ENCODE assay signal across 26 cellular contexts in the genomic region with DNA sequence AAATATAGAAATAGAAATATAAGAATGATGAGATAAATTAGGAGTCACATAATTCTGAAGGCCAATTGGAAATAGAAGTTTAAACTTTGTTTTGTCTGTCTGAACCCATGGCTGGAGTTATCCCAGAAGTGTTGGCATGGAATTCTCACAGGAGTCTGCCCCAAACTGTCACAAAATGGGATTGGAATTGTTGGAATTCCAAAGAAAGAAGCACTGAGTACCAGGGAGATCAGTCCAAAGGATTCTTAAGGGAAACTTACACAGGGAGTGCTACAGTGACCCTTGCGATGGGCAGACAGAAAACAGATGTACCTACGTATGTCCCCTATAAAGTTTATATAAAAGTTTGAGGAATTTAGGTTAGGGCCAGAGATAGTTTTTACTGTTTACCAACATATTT.
"Had no signal": no experiment of that assay in that cellular context is flagged by ENCODE, and none has a peak within 500 bp of the region (broad histone marks: within the 10 kb centered on the region; RNA-seq: fewer than 3 reads in every experiment).

No MANE protein-coding gene starts in this region.

- H3K36me3 ChIP-seq: left ventricle myocardium inferior, neutrophil, ovary, right atrium auricular region, right lobe of liver, tibial nerve, uterus had no signal

- H3K36me3 Mint-ChIP-seq: naive thymus-derived CD4-positive, alpha-beta T cell; natural killer cell treated with Interleukin-12 subunit alpha and Interleukin-12 subunit beta and Interleukin-15 and Interleukin-18, amount 100 ng/mL, for 72 hours; stimulated activated memory B cell treated with anti-CD40 and anti-IgM and Interleukin-4, amounts not matched to agents 10 μg/mL and 1 μg/mL and 100 μg/mL, for 72 hours; type B pancreatic cell had no signal

- H3K9me3 ChIP-seq: neutrophil, ovary, right lobe of liver, uterus had no signal

- H3K9me3 Mint-ChIP-seq: stimulated activated memory B cell treated with anti-CD40 and anti-IgM and Interleukin-4, amounts not matched to agents 10 μg/mL and 1 μg/mL and 100 μg/mL, for 72 hours had no signal

- H3K27ac Mint-ChIP-seq: naive thymus-derived CD4-positive, alpha-beta T cell; natural killer cell treated with Interleukin-12 subunit alpha and Interleukin-12 subunit beta and Interleukin-15 and Interleukin-18, amount 100 ng/mL, for 72 hours; progenitor cell of endocrine pancreas; stimulated activated memory B cell treated with anti-CD40 and anti-IgM and Interleukin-4, amounts not matched to agents 10 μg/mL and 1 μg/mL and 100 μg/mL, for 72 hours; stimulated activated naive CD8-positive, alpha-beta T cell treated with anti-CD3 and anti-CD28 coated beads, Interleukin-15, amount 100 ng/mL, for 72 hours; type B pancreatic cell had no signal

- H3K4me3 ChIP-seq: left ventricle myocardium inferior, lung, mucosa of descending colon, ovary, right atrium auricular region, right lobe of liver, smooth muscle cell, tibial nerve, uterus had no signal

- DNase-seq: hippocampal formation; islet precursor cell; left ventricle myocardium inferior; midbrain; mucosa of descending colon; naive thymus-derived CD4-positive, alpha-beta T cell; occipital lobe; ovary; right lobe of liver; stimulated activated CD4-positive, alpha-beta T cell treated with anti-CD3 and anti-CD28 coated beads, Interleukin-1b, Interleukin-23, amount 100 ng/mL, for 48 hours; stimulated activated CD4-positive, alpha-beta T cell treated with anti-CD3 and anti-CD28 coated beads, Interleukin-2, amount 100 ng/mL, for 48 hours; stimulated activated CD4-positive, alpha-beta T cell treated with anti-CD3 and anti-CD28 coated beads, Interleukin-4, amount 100 ng/mL, for 4 hours; stimulated activated CD8-positive, alpha-beta memory T cell treated with anti-CD3 and anti-CD28 coated beads, Interleukin-4, amount 100 ng/mL, for 48 hours; stimulated activated naive CD4-positive, alpha-beta T cell treated with Interleukin-2 at 50 U/mL for 16 hours; stimulated activated naive CD8-positive, alpha-beta T cell treated with anti-CD3 and anti-CD28 coated beads, Interleukin-15, amount 100 ng/mL, for 72 hours; substantia nigra; uterus had no signal

- H3K4me1 Mint-ChIP-seq: naive thymus-derived CD4-positive, alpha-beta T cell; stimulated activated memory B cell treated with anti-CD40 and anti-IgM and Interleukin-4, amounts not matched to agents 10 μg/mL and 1 μg/mL and 100 μg/mL, for 72 hours; stimulated activated naive CD8-positive, alpha-beta T cell treated with anti-CD3 and anti-CD28 coated beads, Interleukin-15, amount 100 ng/mL, for 72 hours had no signal

- H3K4me2 ChIP-seq: smooth muscle cell had no signal

- H3K4me3 Mint-ChIP-seq: naive thymus-derived CD4-positive, alpha-beta T cell; natural killer cell treated with Interleukin-12 subunit alpha and Interleukin-12 subunit beta and Interleukin-15 and Interleukin-18, amount 100 ng/mL, for 72 hours; stimulated activated memory B cell treated with anti-CD40 and anti-IgM and Interleukin-4, amounts not matched to agents 10 μg/mL and 1 μg/mL and 100 μg/mL, for 72 hours; stimulated activated naive CD8-positive, alpha-beta T cell treated with anti-CD3 and anti-CD28 coated beads, Interleukin-15, amount 100 ng/mL, for 72 hours; type B pancreatic cell had no signal

- H3K27ac ChIP-seq: left ventricle myocardium inferior, neutrophil, ovary, right atrium auricular region, right lobe of liver, tibial nerve, uterus had no signal

- H3K4me1 ChIP-seq: left ventricle myocardium inferior, right atrium auricular region, right lobe of liver, tibial nerve, uterus had no signal

- H3K27me3 Mint-ChIP-seq: naive thymus-derived CD4-positive, alpha-beta T cell; natural killer cell treated with Interleukin-12 subunit alpha and Interleukin-12 subunit beta and Interleukin-15 and Interleukin-18, amount 100 ng/mL, for 72 hours; progenitor cell of endocrine pancreas; stimulated activated memory B cell treated with anti-CD40 and anti-IgM and Interleukin-4, amounts not matched to agents 10 μg/mL and 1 μg/mL and 100 μg/mL, for 72 hours; stimulated activated naive CD8-positive, alpha-beta T cell treated with anti-CD3 and anti-CD28 coated beads, Interleukin-15, amount 100 ng/mL, for 72 hours; type B pancreatic cell had no signal

- H3K27me3 ChIP-seq: neutrophil, ovary, right atrium auricular region, right lobe of liver, tibial nerve, uterus had no signal

- ATAC-seq: mucosa of descending colon; naive thymus-derived CD4-positive, alpha-beta T cell; natural killer cell treated with Interleukin-12 subunit alpha and Interleukin-12 subunit beta and Interleukin-15 and Interleukin-18, amount 100 ng/mL, for 72 hours; right lobe of liver; stimulated activated memory B cell treated with anti-CD40 and anti-IgM and Interleukin-4, amounts not matched to agents 10 μg/mL and 1 μg/mL and 100 μg/mL, for 72 hours; stimulated activated naive CD8-positive, alpha-beta T cell treated with anti-CD3 and anti-CD28 coated beads, Interleukin-15, amount 100 ng/mL, for 72 hours had no signal
